ENCODE assay signal across 2 cellular contexts in the genomic region with DNA sequence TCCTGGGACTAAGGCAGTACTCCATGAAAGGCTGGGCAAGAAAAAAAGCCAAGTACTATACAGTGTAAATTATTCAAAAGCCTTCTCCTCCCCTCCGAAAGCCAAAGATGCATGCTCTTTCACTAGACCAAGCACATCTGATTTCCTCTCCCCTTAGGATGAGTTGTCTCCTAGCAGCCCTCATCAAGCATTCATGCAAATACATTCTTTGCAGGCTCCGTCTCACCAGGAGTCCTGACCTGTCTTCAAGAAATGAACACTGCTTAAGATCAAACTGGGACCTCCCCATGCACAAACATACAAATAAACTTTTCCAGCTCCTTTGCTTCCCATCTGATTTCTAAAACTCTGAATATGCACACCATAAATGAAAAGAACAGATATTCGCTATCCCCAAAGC.
TF ChIP-seq lines count a peak whose summit lies in the region.

No MANE protein-coding gene starts in this region.

TF ChIP-seq in GM23338, 12 proteins besides CTCF, POLR2A, EP300 and RAD21 (continues in another document):
- TF ChIP-seq, protein P1, sequence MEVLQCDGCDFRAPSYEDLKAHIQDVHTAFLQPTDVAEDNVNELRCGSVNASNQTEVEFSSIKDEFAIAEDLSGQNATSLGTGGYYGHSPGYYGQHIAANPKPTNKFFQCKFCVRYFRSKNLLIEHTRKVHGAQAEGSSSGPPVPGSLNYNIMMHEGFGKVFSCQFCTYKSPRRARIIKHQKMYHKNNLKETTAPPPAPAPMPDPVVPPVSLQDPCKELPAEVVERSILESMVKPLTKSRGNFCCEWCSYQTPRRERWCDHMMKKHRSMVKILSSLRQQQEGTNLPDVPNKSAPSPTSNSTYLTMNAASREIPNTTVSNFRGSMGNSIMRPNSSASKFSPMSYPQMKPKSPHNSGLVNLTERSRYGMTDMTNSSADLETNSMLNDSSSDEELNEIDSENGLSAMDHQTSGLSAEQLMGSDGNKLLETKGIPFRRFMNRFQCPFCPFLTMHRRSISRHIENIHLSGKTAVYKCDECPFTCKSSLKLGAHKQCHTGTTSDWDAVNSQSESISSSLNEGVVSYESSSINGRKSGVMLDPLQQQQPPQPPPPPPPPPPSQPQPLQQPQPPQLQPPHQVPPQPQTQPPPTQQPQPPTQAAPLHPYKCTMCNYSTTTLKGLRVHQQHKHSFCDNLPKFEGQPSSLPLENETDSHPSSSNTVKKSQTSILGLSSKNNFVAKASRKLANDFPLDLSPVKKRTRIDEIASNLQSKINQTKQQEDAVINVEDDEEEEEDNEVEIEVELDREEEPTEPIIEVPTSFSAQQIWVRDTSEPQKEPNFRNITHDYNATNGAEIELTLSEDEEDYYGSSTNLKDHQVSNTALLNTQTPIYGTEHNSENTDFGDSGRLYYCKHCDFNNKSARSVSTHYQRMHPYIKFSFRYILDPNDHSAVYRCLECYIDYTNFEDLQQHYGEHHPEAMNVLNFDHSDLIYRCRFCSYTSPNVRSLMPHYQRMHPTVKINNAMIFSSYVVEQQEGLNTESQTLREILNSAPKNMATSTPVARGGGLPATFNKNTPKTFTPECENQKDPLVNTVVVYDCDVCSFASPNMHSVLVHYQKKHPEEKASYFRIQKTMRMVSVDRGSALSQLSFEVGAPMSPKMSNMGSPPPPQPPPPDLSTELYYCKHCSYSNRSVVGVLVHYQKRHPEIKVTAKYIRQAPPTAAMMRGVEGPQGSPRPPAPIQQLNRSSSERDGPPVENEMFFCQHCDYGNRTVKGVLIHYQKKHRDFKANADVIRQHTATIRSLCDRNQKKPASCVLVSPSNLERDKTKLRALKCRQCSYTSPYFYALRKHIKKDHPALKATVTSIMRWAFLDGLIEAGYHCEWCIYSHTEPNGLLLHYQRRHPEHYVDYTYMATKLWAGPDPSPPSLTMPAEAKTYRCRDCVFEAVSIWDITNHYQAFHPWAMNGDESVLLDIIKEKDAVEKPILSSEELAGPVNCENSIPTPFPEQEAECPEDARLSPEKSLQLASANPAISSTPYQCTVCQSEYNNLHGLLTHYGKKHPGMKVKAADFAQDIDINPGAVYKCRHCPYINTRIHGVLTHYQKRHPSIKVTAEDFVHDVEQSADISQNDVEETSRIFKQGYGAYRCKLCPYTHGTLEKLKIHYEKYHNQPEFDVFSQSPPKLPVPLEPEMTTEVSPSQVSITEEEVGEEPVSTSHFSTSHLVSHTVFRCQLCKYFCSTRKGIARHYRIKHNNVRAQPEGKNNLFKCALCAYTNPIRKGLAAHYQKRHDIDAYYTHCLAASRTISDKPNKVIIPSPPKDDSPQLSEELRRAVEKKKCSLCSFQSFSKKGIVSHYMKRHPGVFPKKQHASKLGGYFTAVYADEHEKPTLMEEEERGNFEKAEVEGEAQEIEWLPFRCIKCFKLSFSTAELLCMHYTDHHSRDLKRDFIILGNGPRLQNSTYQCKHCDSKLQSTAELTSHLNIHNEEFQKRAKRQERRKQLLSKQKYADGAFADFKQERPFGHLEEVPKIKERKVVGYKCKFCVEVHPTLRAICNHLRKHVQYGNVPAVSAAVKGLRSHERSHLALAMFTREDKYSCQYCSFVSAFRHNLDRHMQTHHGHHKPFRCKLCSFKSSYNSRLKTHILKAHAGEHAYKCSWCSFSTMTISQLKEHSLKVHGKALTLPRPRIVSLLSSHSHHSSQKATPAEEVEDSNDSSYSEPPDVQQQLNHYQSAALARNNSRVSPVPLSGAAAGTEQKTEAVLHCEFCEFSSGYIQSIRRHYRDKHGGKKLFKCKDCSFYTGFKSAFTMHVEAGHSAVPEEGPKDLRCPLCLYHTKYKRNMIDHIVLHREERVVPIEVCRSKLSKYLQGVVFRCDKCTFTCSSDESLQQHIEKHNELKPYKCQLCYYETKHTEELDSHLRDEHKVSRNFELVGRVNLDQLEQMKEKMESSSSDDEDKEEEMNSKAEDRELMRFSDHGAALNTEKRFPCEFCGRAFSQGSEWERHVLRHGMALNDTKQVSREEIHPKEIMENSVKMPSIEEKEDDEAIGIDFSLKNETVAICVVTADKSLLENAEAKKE (CRISPR knock-in tag; IDR thresholded peaks at IDR 0.05) = no peak
- TF ChIP-seq, protein P2, sequence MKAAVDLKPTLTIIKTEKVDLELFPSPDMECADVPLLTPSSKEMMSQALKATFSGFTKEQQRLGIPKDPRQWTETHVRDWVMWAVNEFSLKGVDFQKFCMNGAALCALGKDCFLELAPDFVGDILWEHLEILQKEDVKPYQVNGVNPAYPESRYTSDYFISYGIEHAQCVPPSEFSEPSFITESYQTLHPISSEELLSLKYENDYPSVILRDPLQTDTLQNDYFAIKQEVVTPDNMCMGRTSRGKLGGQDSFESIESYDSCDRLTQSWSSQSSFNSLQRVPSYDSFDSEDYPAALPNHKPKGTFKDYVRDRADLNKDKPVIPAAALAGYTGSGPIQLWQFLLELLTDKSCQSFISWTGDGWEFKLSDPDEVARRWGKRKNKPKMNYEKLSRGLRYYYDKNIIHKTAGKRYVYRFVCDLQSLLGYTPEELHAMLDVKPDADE (IDR thresholded peaks at IDR 0.05) = no peak
- TF ChIP-seq JUNB (IDR thresholded peaks at IDR 0.05; ENCODE audit: unreplicated experiment) (no peak), EZH2 (IDR thresholded peaks at IDR 0.05; ENCODE audit: low read depth, unreplicated experiment) (no peak), POLR2AphosphoS5 (IDR thresholded peaks at IDR 0.05; ENCODE audit: low read depth) (no peak), ZNF331 (CRISPR knock-in tag; IDR thresholded peaks at IDR 0.05; ENCODE audit: low read depth) (no peak), CREB1 (CRISPR knock-in tag; IDR thresholded peaks at IDR 0.05; ENCODE audit: low read depth) (no peak), STAT1 (IDR thresholded peaks at IDR 0.05; ENCODE audit: unreplicated experiment) (no peak), NANOG (IDR thresholded peaks at IDR 0.05; ENCODE audit: borderline replicate concordance) (no peak), EZH2phosphoT487 (IDR thresholded peaks at IDR 0.05; ENCODE audit: unreplicated experiment) (no peak), ZNF114 (CRISPR knock-in tag; IDR thresholded peaks at IDR 0.05) (no peak)

TF ChIP-seq in H1, 55 proteins besides CTCF, POLR2A, EP300 and RAD21:
- TF ChIP-seq SUZ12 (IDR thresholded peaks at IDR 0.05; ENCODE audit: low read length) (no peak), POU5F1 (IDR thresholded peaks at IDR 0.05; ENCODE audit: low read depth, low read length) (no peak), KDM1A (IDR thresholded peaks at IDR 0.05; ENCODE audit: borderline replicate concordance, low read length) (no peak)
